Comparison of ENCODE assay signal across 1 cellular context in the genomic region with DNA sequence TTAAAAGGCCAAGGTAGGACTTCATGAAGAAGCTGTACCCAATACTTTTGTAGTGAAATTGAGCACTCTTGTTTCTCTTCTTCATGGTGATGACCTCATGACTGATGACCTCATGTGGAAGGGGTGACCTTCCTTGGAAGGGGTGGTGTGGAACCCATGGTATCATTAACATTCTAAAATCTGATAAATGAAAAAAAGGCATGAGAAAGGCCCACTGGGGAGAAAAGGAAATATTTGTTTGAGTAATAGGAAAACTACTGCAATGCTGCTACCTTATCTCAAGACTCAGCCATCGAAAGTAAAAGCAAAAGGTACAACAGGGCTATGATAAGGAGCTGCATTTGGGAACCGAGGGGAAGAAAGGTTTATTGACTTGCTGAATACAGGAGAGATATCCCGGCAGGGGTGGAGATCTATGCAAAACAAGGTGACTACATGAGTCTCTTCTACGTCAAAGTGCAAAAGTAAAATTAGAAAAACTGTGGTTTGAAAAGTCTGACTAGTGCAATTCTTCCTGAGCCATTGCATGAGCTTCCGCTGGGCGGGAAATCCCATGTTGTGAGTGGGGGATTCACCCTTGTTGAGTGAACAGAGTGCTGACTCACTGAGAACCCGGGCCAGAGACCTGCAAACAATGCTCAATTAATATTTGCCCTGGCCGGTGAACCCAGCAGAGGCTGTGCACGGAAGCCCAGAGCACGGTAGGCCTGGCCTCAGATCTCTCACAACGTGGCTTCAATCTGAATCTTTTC.
TF ChIP-seq lines count a peak whose summit lies in the region.

No MANE protein-coding gene starts in this region.

TF ChIP-seq in K562, 482 proteins besides CTCF, POLR2A, EP300 and RAD21 (continued from another document and continues in another):
- TF ChIP-seq, protein P1, sequence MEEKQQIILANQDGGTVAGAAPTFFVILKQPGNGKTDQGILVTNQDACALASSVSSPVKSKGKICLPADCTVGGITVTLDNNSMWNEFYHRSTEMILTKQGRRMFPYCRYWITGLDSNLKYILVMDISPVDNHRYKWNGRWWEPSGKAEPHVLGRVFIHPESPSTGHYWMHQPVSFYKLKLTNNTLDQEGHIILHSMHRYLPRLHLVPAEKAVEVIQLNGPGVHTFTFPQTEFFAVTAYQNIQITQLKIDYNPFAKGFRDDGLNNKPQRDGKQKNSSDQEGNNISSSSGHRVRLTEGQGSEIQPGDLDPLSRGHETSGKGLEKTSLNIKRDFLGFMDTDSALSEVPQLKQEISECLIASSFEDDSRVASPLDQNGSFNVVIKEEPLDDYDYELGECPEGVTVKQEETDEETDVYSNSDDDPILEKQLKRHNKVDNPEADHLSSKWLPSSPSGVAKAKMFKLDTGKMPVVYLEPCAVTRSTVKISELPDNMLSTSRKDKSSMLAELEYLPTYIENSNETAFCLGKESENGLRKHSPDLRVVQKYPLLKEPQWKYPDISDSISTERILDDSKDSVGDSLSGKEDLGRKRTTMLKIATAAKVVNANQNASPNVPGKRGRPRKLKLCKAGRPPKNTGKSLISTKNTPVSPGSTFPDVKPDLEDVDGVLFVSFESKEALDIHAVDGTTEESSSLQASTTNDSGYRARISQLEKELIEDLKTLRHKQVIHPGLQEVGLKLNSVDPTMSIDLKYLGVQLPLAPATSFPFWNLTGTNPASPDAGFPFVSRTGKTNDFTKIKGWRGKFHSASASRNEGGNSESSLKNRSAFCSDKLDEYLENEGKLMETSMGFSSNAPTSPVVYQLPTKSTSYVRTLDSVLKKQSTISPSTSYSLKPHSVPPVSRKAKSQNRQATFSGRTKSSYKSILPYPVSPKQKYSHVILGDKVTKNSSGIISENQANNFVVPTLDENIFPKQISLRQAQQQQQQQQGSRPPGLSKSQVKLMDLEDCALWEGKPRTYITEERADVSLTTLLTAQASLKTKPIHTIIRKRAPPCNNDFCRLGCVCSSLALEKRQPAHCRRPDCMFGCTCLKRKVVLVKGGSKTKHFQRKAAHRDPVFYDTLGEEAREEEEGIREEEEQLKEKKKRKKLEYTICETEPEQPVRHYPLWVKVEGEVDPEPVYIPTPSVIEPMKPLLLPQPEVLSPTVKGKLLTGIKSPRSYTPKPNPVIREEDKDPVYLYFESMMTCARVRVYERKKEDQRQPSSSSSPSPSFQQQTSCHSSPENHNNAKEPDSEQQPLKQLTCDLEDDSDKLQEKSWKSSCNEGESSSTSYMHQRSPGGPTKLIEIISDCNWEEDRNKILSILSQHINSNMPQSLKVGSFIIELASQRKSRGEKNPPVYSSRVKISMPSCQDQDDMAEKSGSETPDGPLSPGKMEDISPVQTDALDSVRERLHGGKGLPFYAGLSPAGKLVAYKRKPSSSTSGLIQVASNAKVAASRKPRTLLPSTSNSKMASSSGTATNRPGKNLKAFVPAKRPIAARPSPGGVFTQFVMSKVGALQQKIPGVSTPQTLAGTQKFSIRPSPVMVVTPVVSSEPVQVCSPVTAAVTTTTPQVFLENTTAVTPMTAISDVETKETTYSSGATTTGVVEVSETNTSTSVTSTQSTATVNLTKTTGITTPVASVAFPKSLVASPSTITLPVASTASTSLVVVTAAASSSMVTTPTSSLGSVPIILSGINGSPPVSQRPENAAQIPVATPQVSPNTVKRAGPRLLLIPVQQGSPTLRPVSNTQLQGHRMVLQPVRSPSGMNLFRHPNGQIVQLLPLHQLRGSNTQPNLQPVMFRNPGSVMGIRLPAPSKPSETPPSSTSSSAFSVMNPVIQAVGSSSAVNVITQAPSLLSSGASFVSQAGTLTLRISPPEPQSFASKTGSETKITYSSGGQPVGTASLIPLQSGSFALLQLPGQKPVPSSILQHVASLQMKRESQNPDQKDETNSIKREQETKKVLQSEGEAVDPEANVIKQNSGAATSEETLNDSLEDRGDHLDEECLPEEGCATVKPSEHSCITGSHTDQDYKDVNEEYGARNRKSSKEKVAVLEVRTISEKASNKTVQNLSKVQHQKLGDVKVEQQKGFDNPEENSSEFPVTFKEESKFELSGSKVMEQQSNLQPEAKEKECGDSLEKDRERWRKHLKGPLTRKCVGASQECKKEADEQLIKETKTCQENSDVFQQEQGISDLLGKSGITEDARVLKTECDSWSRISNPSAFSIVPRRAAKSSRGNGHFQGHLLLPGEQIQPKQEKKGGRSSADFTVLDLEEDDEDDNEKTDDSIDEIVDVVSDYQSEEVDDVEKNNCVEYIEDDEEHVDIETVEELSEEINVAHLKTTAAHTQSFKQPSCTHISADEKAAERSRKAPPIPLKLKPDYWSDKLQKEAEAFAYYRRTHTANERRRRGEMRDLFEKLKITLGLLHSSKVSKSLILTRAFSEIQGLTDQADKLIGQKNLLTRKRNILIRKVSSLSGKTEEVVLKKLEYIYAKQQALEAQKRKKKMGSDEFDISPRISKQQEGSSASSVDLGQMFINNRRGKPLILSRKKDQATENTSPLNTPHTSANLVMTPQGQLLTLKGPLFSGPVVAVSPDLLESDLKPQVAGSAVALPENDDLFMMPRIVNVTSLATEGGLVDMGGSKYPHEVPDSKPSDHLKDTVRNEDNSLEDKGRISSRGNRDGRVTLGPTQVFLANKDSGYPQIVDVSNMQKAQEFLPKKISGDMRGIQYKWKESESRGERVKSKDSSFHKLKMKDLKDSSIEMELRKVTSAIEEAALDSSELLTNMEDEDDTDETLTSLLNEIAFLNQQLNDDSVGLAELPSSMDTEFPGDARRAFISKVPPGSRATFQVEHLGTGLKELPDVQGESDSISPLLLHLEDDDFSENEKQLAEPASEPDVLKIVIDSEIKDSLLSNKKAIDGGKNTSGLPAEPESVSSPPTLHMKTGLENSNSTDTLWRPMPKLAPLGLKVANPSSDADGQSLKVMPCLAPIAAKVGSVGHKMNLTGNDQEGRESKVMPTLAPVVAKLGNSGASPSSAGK (IDR thresholded peaks at IDR 0.05): peak; percentile 39; the same call in 1 of the 2 replicates
- TF ChIP-seq JUND (IDR thresholded peaks at IDR 0.05; ENCODE audit: borderline replicate concordance, low read depth, low read length) (0 out of 2 replicates have a peak, but pooled peaks have one; percentile 12), JUND (tag; IDR thresholded peaks at IDR 0.05; ENCODE audit: borderline replicate concordance, low read depth, low read length) (peak; percentile 44; the same call in 1 of the 3 replicates), GTF2F1 (IDR thresholded peaks at IDR 0.05; ENCODE audit: low read depth, low read length) (no peak), ILF3 (IDR thresholded peaks at IDR 0.05; ENCODE audit: borderline replicate concordance) (no peak), FOXA1 (IDR thresholded peaks at IDR 0.05; ENCODE audit: borderline replicate concordance) (no peak), RBM39 (optimal IDR thresholded peaks at IDR 0.05; ENCODE audit: low read depth, low read length) (no peak), THRB (CRISPR knock-in tag; conservative IDR thresholded peaks at IDR 0.05) (no peak), HNRNPK (IDR thresholded peaks at IDR 0.05; ENCODE audit: low read depth, low read length, poor library complexity, severe bottlenecking) (no peak), SMARCE1 (IDR thresholded peaks at IDR 0.05) (no peak), PML (IDR thresholded peaks at IDR 0.05; ENCODE audit: low read length) (no peak), POLR2AphosphoS2 (IDR thresholded peaks at IDR 0.05; ENCODE audit: low read length) (no peak), BACH1 (tag; IDR thresholded peaks at IDR 0.05) (peak; percentile 72), NR2C2 (CRISPR knock-in tag; IDR thresholded peaks at IDR 0.05) (no peak), NR2C2 (tag; IDR thresholded peaks at IDR 0.05) (peak; percentile 55; the same call in 1 of the 2 replicates), SMARCC2 (IDR thresholded peaks at IDR 0.05; ENCODE audit: low read depth) (no peak), HDAC8 (tag; IDR thresholded peaks at IDR 0.05) (no peak), HNRNPL (IDR thresholded peaks at IDR 0.05; ENCODE audit: low read depth, low read length) (no peak), NR2C1 (IDR thresholded peaks at IDR 0.05) (no peak), NR2C1 (tag; IDR thresholded peaks at IDR 0.05) (no peak), CBFA2T3 (IDR thresholded peaks at IDR 0.05) (peak; percentile 57), SMARCA4 (IDR thresholded peaks at IDR 0.05) (no peak), NCOA4 (IDR thresholded peaks at IDR 0.05; ENCODE audit: partially characterized antibody) (no peak), ZNF316 (IDR thresholded peaks at IDR 0.05) (0 out of 2 replicates have a peak, but pooled peaks have one; percentile 29)
- TF ChIP-seq, protein P2, sequence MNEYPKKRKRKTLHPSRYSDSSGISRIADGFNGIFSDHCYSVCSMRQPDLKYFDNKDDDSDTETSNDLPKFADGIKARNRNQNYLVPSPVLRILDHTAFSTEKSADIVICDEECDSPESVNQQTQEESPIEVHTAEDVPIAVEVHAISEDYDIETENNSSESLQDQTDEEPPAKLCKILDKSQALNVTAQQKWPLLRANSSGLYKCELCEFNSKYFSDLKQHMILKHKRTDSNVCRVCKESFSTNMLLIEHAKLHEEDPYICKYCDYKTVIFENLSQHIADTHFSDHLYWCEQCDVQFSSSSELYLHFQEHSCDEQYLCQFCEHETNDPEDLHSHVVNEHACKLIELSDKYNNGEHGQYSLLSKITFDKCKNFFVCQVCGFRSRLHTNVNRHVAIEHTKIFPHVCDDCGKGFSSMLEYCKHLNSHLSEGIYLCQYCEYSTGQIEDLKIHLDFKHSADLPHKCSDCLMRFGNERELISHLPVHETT (CRISPR knock-in tag; conservative IDR thresholded peaks at IDR 0.05 in 1 of 2, IDR thresholded peaks at IDR 0.05 in 1 of 2): 0 out of 4 replicates have a peak, but pooled peaks of 1 of the 2 experiments have one; percentile 13
- TF ChIP-seq, protein P3, sequence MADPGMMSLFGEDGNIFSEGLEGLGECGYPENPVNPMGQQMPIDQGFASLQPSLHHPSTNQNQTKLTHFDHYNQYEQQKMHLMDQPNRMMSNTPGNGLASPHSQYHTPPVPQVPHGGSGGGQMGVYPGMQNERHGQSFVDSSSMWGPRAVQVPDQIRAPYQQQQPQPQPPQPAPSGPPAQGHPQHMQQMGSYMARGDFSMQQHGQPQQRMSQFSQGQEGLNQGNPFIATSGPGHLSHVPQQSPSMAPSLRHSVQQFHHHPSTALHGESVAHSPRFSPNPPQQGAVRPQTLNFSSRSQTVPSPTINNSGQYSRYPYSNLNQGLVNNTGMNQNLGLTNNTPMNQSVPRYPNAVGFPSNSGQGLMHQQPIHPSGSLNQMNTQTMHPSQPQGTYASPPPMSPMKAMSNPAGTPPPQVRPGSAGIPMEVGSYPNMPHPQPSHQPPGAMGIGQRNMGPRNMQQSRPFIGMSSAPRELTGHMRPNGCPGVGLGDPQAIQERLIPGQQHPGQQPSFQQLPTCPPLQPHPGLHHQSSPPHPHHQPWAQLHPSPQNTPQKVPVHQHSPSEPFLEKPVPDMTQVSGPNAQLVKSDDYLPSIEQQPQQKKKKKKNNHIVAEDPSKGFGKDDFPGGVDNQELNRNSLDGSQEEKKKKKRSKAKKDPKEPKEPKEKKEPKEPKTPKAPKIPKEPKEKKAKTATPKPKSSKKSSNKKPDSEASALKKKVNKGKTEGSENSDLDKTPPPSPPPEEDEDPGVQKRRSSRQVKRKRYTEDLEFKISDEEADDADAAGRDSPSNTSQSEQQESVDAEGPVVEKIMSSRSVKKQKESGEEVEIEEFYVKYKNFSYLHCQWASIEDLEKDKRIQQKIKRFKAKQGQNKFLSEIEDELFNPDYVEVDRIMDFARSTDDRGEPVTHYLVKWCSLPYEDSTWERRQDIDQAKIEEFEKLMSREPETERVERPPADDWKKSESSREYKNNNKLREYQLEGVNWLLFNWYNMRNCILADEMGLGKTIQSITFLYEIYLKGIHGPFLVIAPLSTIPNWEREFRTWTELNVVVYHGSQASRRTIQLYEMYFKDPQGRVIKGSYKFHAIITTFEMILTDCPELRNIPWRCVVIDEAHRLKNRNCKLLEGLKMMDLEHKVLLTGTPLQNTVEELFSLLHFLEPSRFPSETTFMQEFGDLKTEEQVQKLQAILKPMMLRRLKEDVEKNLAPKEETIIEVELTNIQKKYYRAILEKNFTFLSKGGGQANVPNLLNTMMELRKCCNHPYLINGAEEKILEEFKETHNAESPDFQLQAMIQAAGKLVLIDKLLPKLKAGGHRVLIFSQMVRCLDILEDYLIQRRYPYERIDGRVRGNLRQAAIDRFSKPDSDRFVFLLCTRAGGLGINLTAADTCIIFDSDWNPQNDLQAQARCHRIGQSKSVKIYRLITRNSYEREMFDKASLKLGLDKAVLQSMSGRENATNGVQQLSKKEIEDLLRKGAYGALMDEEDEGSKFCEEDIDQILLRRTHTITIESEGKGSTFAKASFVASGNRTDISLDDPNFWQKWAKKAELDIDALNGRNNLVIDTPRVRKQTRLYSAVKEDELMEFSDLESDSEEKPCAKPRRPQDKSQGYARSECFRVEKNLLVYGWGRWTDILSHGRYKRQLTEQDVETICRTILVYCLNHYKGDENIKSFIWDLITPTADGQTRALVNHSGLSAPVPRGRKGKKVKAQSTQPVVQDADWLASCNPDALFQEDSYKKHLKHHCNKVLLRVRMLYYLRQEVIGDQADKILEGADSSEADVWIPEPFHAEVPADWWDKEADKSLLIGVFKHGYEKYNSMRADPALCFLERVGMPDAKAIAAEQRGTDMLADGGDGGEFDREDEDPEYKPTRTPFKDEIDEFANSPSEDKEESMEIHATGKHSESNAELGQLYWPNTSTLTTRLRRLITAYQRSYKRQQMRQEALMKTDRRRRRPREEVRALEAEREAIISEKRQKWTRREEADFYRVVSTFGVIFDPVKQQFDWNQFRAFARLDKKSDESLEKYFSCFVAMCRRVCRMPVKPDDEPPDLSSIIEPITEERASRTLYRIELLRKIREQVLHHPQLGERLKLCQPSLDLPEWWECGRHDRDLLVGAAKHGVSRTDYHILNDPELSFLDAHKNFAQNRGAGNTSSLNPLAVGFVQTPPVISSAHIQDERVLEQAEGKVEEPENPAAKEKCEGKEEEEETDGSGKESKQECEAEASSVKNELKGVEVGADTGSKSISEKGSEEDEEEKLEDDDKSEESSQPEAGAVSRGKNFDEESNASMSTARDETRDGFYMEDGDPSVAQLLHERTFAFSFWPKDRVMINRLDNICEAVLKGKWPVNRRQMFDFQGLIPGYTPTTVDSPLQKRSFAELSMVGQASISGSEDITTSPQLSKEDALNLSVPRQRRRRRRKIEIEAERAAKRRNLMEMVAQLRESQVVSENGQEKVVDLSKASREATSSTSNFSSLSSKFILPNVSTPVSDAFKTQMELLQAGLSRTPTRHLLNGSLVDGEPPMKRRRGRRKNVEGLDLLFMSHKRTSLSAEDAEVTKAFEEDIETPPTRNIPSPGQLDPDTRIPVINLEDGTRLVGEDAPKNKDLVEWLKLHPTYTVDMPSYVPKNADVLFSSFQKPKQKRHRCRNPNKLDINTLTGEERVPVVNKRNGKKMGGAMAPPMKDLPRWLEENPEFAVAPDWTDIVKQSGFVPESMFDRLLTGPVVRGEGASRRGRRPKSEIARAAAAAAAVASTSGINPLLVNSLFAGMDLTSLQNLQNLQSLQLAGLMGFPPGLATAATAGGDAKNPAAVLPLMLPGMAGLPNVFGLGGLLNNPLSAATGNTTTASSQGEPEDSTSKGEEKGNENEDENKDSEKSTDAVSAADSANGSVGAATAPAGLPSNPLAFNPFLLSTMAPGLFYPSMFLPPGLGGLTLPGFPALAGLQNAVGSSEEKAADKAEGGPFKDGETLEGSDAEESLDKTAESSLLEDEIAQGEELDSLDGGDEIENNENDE (IDR thresholded peaks at IDR 0.05; ENCODE audit: low read depth, low read length): no peak
